Comparison of ENCODE assay signal across 17 cellular contexts in the genomic region with DNA sequence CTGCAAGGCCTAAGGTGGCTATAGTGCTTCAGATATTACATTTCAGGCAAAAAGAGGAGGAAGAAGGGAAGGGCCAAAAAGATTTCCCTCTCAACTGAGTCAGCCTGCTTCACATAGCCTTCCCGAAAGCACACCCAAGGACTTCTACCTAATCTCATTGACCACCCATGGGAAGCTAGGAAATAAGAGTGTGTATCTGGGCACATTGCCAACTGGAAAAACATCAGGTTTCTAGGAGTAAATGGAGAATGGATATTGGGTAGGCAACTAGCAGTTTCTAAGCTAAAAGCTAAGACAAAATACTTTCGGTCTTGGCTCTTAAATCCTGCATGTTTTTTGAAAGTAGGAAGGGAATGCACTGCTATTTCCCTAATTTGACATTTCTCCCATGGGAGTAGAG.
DNase-seq lines count a peak whose midpoint lies in the region; ATAC-seq and TF ChIP-seq lines count a peak whose summit lies in the region.
"Had no signal": no experiment of that assay in that cellular context is flagged by ENCODE, and none has a peak within 500 bp of the region (broad histone marks: within the 10 kb centered on the region; RNA-seq: fewer than 3 reads in every experiment).

No MANE protein-coding gene starts in this region.

- no peak overlapping the region for H3K27ac ChIP-seq in osteoblast (ENCODE audit: low read depth, low read length)
- H3K27ac ChIP-seq: left lung had no signal

- no peak overlapping the region for H3K4me2 ChIP-seq in osteoblast (ENCODE audit: insufficient read depth, low read length)
- H3K4me2 ChIP-seq: GM23338 had no signal

- H3K36me3 ChIP-seq in osteoblast (ENCODE audit: insufficient read depth, low read length): no peaks in the 10 kb centered on the region
- H3K36me3 ChIP-seq: left lung had no signal

- no peak overlapping the region for H2AFZ ChIP-seq in osteoblast (ENCODE audit: low read length)
- H2AFZ ChIP-seq: GM23338 had no signal

- intact Hi-C loops in natural killer cell (cut with micrococcal nuclease) (no loop called here), activated B cell treated with CpG ODN at 0.5 μM for 24 hours (cut with micrococcal nuclease) (no loop called here)

- H3K4me3 Mint-ChIP-seq in natural killer cell: peak overlapping the region; percentile 38
- H3K4me3 Mint-ChIP-seq in natural killer cell treated with Interleukin-12 subunit alpha and Interleukin-12 subunit beta and Interleukin-15 and Interleukin-18, amount 100 ng/mL, for 72 hours: no peak overlapping the region
- peak overlapping the region; percentile 44 for H3K4me3 Mint-ChIP-seq in activated B cell treated with CpG ODN at 0.5 μM for 24 hours
- H3K4me3 Mint-ChIP-seq in stimulated activated naive B cell treated with anti-CD40 and anti-IgM and Interleukin-4, amounts not matched to agents 10 μg/mL and 1 μg/mL and 100 μg/mL, for 72 hours: no peak overlapping the region
- H3K4me3 Mint-ChIP-seq: activated CD4-positive, alpha-beta T cell treated with anti-CD3 and anti-CD28 coated beads, Interleukin-2, amount 10 ng/mL, durations not matched to agents 7 days and 5 days; activated T-cell treated with anti-CD3 and anti-CD28 coated beads, Interleukin-2, amount 50 U/mL, for 24 hours; GM23338 had no signal

- DNase-seq in natural killer cell: no peak
- no peak for DNase-seq in natural killer cell treated with Interleukin-12 subunit alpha and Interleukin-12 subunit beta and Interleukin-15 and Interleukin-18, amount 100 ng/mL, for 72 hours (ENCODE audit: low spot score)
- DNase-seq in NCI-H2081 treated with DMSO at 0.1 percent for 48 hours (lab: John Stamatoyannopoulos, UW): peak; percentile 16
- DNase-seq in activated B cell treated with CpG ODN at 0.5 μM for 24 hours: no peak
- no peak for DNase-seq in stimulated activated naive B cell treated with anti-CD40 and anti-IgM and Interleukin-4, amounts not matched to agents 10 μg/mL and 1 μg/mL and 100 μg/mL, for 72 hours
- DNase-seq in osteoblast (ENCODE audit: insufficient read length, low spot score, missing footprints): no peak
- no peak for DNase-seq in NCI-H2196 treated with DMSO at 0.1 percent for 48 hours (lab: John Stamatoyannopoulos, UW; ENCODE audit: unreplicated experiment)
- DNase-seq: activated CD4-positive, alpha-beta T cell treated with anti-CD3 and anti-CD28 coated beads, Interleukin-2, amount 10 ng/mL, durations not matched to agents 7 days and 5 days; activated T-cell treated with anti-CD3 and anti-CD28 coated beads, Interleukin-2, amount 50 U/mL, for 24 hours; aorta; IMR-90; left lung; NCI-H187 treated with DMSO at 0.1 percent for 48 hours; retina; T-helper 2 cell had no signal

- peak overlapping the region; percentile 47 to 55 for H3K27ac Mint-ChIP-seq in natural killer cell
- no peak overlapping the region for H3K27ac Mint-ChIP-seq in natural killer cell treated with Interleukin-12 subunit alpha and Interleukin-12 subunit beta and Interleukin-15 and Interleukin-18, amount 100 ng/mL, for 72 hours
- H3K27ac Mint-ChIP-seq in activated B cell treated with CpG ODN at 0.5 μM for 24 hours: peak overlapping the region; percentile 82
- H3K27ac Mint-ChIP-seq in stimulated activated naive B cell treated with anti-CD40 and anti-IgM and Interleukin-4, amounts not matched to agents 10 μg/mL and 1 μg/mL and 100 μg/mL, for 72 hours: peak overlapping the region; percentile 43
- H3K27ac Mint-ChIP-seq: activated CD4-positive, alpha-beta T cell treated with anti-CD3 and anti-CD28 coated beads, Interleukin-2, amount 10 ng/mL, durations not matched to agents 7 days and 5 days; activated T-cell treated with anti-CD3 and anti-CD28 coated beads, Interleukin-2, amount 50 U/mL, for 24 hours; GM23338 had no signal

- no peaks in the 10 kb centered on the region for H3K27me3 Mint-ChIP-seq in natural killer cell (ENCODE audit: low read depth in 2 of 2)
- H3K27me3 Mint-ChIP-seq in natural killer cell treated with Interleukin-12 subunit alpha and Interleukin-12 subunit beta and Interleukin-15 and Interleukin-18, amount 100 ng/mL, for 72 hours: peaks cover 0 to 7% of the 10 kb centered on the region in 2 donors
- no peaks in the 10 kb centered on the region for H3K27me3 Mint-ChIP-seq in activated B cell treated with CpG ODN at 0.5 μM for 24 hours
- H3K27me3 Mint-ChIP-seq in stimulated activated naive B cell treated with anti-CD40 and anti-IgM and Interleukin-4, amounts not matched to agents 10 μg/mL and 1 μg/mL and 100 μg/mL, for 72 hours: no peaks in the 10 kb centered on the region

- no peaks in the 10 kb centered on the region for H3K9me3 ChIP-seq in osteoblast (ENCODE audit: low read depth, low read length)
- H3K9me3 ChIP-seq: left lung had no signal

- H3K4me3 ChIP-seq in osteoblast (ENCODE audit: insufficient read depth, low read length): no peak overlapping the region
- H3K4me3 ChIP-seq: GM23338, left lung had no signal

- ATAC-seq in natural killer cell: no peak
- ATAC-seq in natural killer cell treated with Interleukin-12 subunit alpha and Interleukin-12 subunit beta and Interleukin-15 and Interleukin-18, amount 100 ng/mL, for 72 hours: no peak
- no peak for ATAC-seq in activated B cell treated with CpG ODN at 0.5 μM for 24 hours (ENCODE audit: low read depth)
- ATAC-seq in stimulated activated naive B cell treated with anti-CD40 and anti-IgM and Interleukin-4, amounts not matched to agents 10 μg/mL and 1 μg/mL and 100 μg/mL, for 72 hours (replicated peaks): no peak
- ATAC-seq in HG02759 (IDR thresholded peaks at IDR 0.05; ENCODE audit: unreplicated experiment): no peak
- ATAC-seq: GM23338, left lung had no signal

- CTCF ChIA-PET in activated B cell treated with CpG ODN at 0.5 μM for 24 hours (lab: Charles Lee): no interaction called here

- POLR2A ChIA-PET in activated B cell treated with CpG ODN at 0.5 μM for 24 hours (lab: Charles Lee): no interaction called here

- H3K4me1 ChIP-seq in osteoblast (ENCODE audit: insufficient read depth, low read length): no peaks in the 10 kb centered on the region

- no peaks in the 10 kb centered on the region for H3K36me3 Mint-ChIP-seq in natural killer cell
- no peaks in the 10 kb centered on the region for H3K36me3 Mint-ChIP-seq in natural killer cell treated with Interleukin-12 subunit alpha and Interleukin-12 subunit beta and Interleukin-15 and Interleukin-18, amount 100 ng/mL, for 72 hours
- H3K36me3 Mint-ChIP-seq in activated B cell treated with CpG ODN at 0.5 μM for 24 hours (ENCODE audit: low read depth): no peaks in the 10 kb centered on the region
- H3K36me3 Mint-ChIP-seq in stimulated activated naive B cell treated with anti-CD40 and anti-IgM and Interleukin-4, amounts not matched to agents 10 μg/mL and 1 μg/mL and 100 μg/mL, for 72 hours: no peaks in the 10 kb centered on the region

- TF ChIP-seq CTCF in natural killer cell (IDR thresholded peaks at IDR 0.05): no peak
- no peak for TF ChIP-seq CTCF in activated B cell treated with CpG ODN at 0.5 μM for 24 hours (IDR thresholded peaks at IDR 0.05)
- no peak for TF ChIP-seq CTCF in osteoblast (IDR thresholded peaks at IDR 0.05; ENCODE audit: extremely low read depth, low read depth, low read length)

- H3K9me3 Mint-ChIP-seq in natural killer cell (no peaks in the 10 kb centered on the region), activated B cell treated with CpG ODN at 0.5 μM for 24 hours (no peaks in the 10 kb centered on the region)
- no peaks in the 10 kb centered on the region for H3K9me3 Mint-ChIP-seq in natural killer cell treated with Interleukin-12 subunit alpha and Interleukin-12 subunit beta and Interleukin-15 and Interleukin-18, amount 100 ng/mL, for 72 hours
- H3K9me3 Mint-ChIP-seq in stimulated activated naive B cell treated with anti-CD40 and anti-IgM and Interleukin-4, amounts not matched to agents 10 μg/mL and 1 μg/mL and 100 μg/mL, for 72 hours: no peaks in the 10 kb centered on the region
- H3K9me3 Mint-ChIP-seq: activated CD4-positive, alpha-beta T cell treated with anti-CD3 and anti-CD28 coated beads, Interleukin-2, amount 10 ng/mL, durations not matched to agents 7 days and 5 days; activated T-cell treated with anti-CD3 and anti-CD28 coated beads, Interleukin-2, amount 50 U/mL, for 24 hours; GM23338 had no signal

- no peaks in the 10 kb centered on the region for H3K27me3 ChIP-seq in osteoblast (ENCODE audit: insufficient read depth, low read length)
- H3K27me3 ChIP-seq: left lung had no signal

- no peaks in the 10 kb centered on the region for H4K20me1 ChIP-seq in osteoblast (ENCODE audit: insufficient read depth, low read length)

- peaks cover 20 to 25% of the 10 kb centered on the region in 2 donors for H3K4me1 Mint-ChIP-seq in natural killer cell
- H3K4me1 Mint-ChIP-seq in natural killer cell treated with Interleukin-12 subunit alpha and Interleukin-12 subunit beta and Interleukin-15 and Interleukin-18, amount 100 ng/mL, for 72 hours (ENCODE audit: low read depth in 2 of 2): peaks cover 15 to 22% of the 10 kb centered on the region in 2 donors
- H3K4me1 Mint-ChIP-seq in activated B cell treated with CpG ODN at 0.5 μM for 24 hours: peaks cover 28% of the 10 kb centered on the region
- peaks cover 15 to 24% of the 10 kb centered on the region in 2 donors for H3K4me1 Mint-ChIP-seq in stimulated activated naive B cell treated with anti-CD40 and anti-IgM and Interleukin-4, amounts not matched to agents 10 μg/mL and 1 μg/mL and 100 μg/mL, for 72 hours

- H3K79me2 ChIP-seq in osteoblast (ENCODE audit: insufficient read depth, low read length): no peaks in the 10 kb centered on the region

Comparison
In these comparisons a context has a peak if more than half of its experiments do, and no peak if none do; other contexts are left out.
1. H3K27ac Mint-ChIP-seq: peak in natural killer cell (2 of 2), activated B cell treated with CpG ODN at 0.5 μM for 24 hours (single experiment) and stimulated activated naive B cell treated with anti-CD40 and anti-IgM and Interleukin-4, amounts not matched to agents 10 μg/mL and 1 μg/mL and 100 μg/mL, for 72 hours (single experiment); none in natural killer cell treated with Interleukin-12 subunit alpha and Interleukin-12 subunit beta and Interleukin-15 and Interleukin-18, amount 100 ng/mL, for 72 hours (0 of 2).
2. H3K4me3 Mint-ChIP-seq: peak in natural killer cell (single experiment) and activated B cell treated with CpG ODN at 0.5 μM for 24 hours (single experiment); none in natural killer cell treated with Interleukin-12 subunit alpha and Interleukin-12 subunit beta and Interleukin-15 and Interleukin-18, amount 100 ng/mL, for 72 hours (single experiment) and stimulated activated naive B cell treated with anti-CD40 and anti-IgM and Interleukin-4, amounts not matched to agents 10 μg/mL and 1 μg/mL and 100 μg/mL, for 72 hours (0 of 2).